In genomic region chr1:114482585-114482984, GRCh38 we compare ENCODE assay signal across 7 cellular contexts. TPM values are rescaled to one million over a fixed set of nuclear protein-coding genes. Genes with fewer than 3 reads are reported as not detected.
DNase-seq lines count a peak whose midpoint lies in the region; ATAC-seq and TF ChIP-seq lines count a peak whose summit lies in the region.

No MANE protein-coding gene starts in this region.

- ATAC-seq in GM18868 (IDR thresholded peaks at IDR 0.05; ENCODE audit: unreplicated experiment), result peak; percentile 78
- ATAC-seq in GM21825 (IDR thresholded peaks at IDR 0.05; ENCODE audit: unreplicated experiment), result peak; percentile 91
- peak; percentile 73 for ATAC-seq in mucosa of descending colon
- ATAC-seq in foreskin keratinocyte, result no peak

- peak in 1 of 3 donors; percentile 7 for DNase-seq in mucosa of descending colon
- DNase-seq in foreskin keratinocyte, result no peak
- DNase-seq in ovary, result no peak
- DNase-seq in activated CD4-positive, alpha-beta T cell treated with anti-CD3 and anti-CD28 coated beads for 4 hours, result no peak

- H3K9ac ChIP-seq in OCI-LY3 (ENCODE audit: low read length), result no peak overlapping the region

- H3K4me3 ChIP-seq in OCI-LY3 (ENCODE audit: low read length), result peak overlapping the region; percentile 33; the same call in 1 of the 2 replicates
- H3K4me3 ChIP-seq in mucosa of descending colon, result no peak overlapping the region
- no peak overlapping the region for H3K4me3 ChIP-seq in ovary

- no peak for TF ChIP-seq EP300 in ovary (IDR thresholded peaks at IDR 0.05)

- H3K9me3 ChIP-seq in OCI-LY3 (ENCODE audit: insufficient read depth, low read length) (no peaks in the 10 kb centered on the region), mucosa of descending colon (no peaks in the 10 kb centered on the region), ovary (no peaks in the 10 kb centered on the region)

- 75 to 84% (median 83%) methylated on average over 3 of the region's 3 CpGs for WGBS in ovary, 3 donors

- no peak for TF ChIP-seq POLR2A in ovary (IDR thresholded peaks at IDR 0.05)

- TF ChIP-seq CTCF in OCI-LY3 (IDR thresholded peaks at IDR 0.05; ENCODE audit: low read depth, low read length) (no peak), mucosa of descending colon (IDR thresholded peaks at IDR 0.05) (no peak), foreskin keratinocyte (conservative IDR thresholded peaks at IDR 0.05) (no peak), ovary (IDR thresholded peaks at IDR 0.05) (no peak)

- H3K36me3 ChIP-seq in OCI-LY3 (replicated peaks; ENCODE audit: low read depth, low read length), result peaks cover 15% of the 10 kb centered on the region
- no peaks in the 10 kb centered on the region for H3K36me3 ChIP-seq in mucosa of descending colon (ENCODE audit: low read depth)
- H3K36me3 ChIP-seq in ovary, result no peaks in the 10 kb centered on the region

- peak overlapping the region; percentile 37 for H3K4me2 ChIP-seq in OCI-LY3 (ENCODE audit: low read length)

- H2AFZ ChIP-seq in OCI-LY3 (ENCODE audit: low read depth, low read length), result no peak overlapping the region

- intact Hi-C loops in mucosa of descending colon (cut with DNase I, micrococcal nuclease), result no loop called here
- intact Hi-C loops in ovary (cut with DNase I), result no loop called here

- H3K27ac ChIP-seq in OCI-LY3 (ENCODE audit: low read length) (peak overlapping the region; percentile 71), foreskin keratinocyte (no peak overlapping the region), ovary (no peak overlapping the region)

- H3K4me1 ChIP-seq in OCI-LY3 (ENCODE audit: low read length) (peaks cover 13% of the 10 kb centered on the region), mucosa of descending colon (ENCODE audit: low read depth) (no peaks in the 10 kb centered on the region), foreskin keratinocyte (peaks cover under 1% of the 10 kb centered on the region), ovary (ENCODE audit: insufficient read depth) (no peaks in the 10 kb centered on the region)

- H3K79me2 ChIP-seq in OCI-LY3 (ENCODE audit: low read length), result peaks cover 94% of the 10 kb centered on the region

- H3K27me3 ChIP-seq in OCI-LY3 (ENCODE audit: low read depth, low read length) (no peaks in the 10 kb centered on the region), foreskin keratinocyte (no peaks in the 10 kb centered on the region), ovary (no peaks in the 10 kb centered on the region)

- no peaks in the 10 kb centered on the region for H4K20me1 ChIP-seq in OCI-LY3 (ENCODE audit: insufficient read depth, low read length)

RNA-seq across cellular contexts. Expression of gene TRIM33, which starts 28.4 kb away (rescaled TPM):
- 10 to 100 TPM; 28.6 to 38.1 (median 35.5) TPM for total RNA-seq in mucosa of descending colon
- total RNA-seq in foreskin keratinocyte, result 24.8 and 25.7 TPM in 2 replicates
- 8.3 and 8.4 TPM in 2 replicates for polyA plus RNA-seq in foreskin keratinocyte
- 10 to 100 TPM; 31.2 to 49.6 (median 38.5) TPM for total RNA-seq in ovary
- 10 to 100 TPM; 11.1 to 22.1 TPM for polyA plus RNA-seq in ovary
